In genomic region chr16:12819126-12820117, GRCh38 we compare ENCODE assay signal across 8 cellular contexts. TPM values are rescaled to one million over a fixed set of nuclear protein-coding genes. Genes with fewer than 3 reads are reported as not detected.
DNase-seq lines count a peak whose midpoint lies in the region; ATAC-seq and TF ChIP-seq lines count a peak whose summit lies in the region.

No MANE protein-coding gene starts in this region.

- H3K9ac ChIP-seq in H9 (ENCODE audit: extremely low read depth, insufficient read length, low read length) (no peak overlapping the region), parathyroid adenoma (no peak overlapping the region)

- no peaks in the 10 kb centered on the region for H3K79me2 ChIP-seq in H9 (ENCODE audit: insufficient read depth, low read length)
- no peaks in the 10 kb centered on the region for H3K79me2 ChIP-seq in parathyroid adenoma

- peaks cover 2 to 5% of the 10 kb centered on the region in 2 experiments; a peak in 3 of 4 replicates for H3K4me1 Mint-ChIP-seq in H9
- H3K4me1 Mint-ChIP-seq in activated T-helper 1 cell treated with anti-CD3 and anti-CD28 coated beads, Interleukin-12 subunit alpha, Interleukin-12 subunit beta, Interleukin-2, Interleukin-4 antibody, amounts not matched to agents 30 ng/mL and 10 ng/mL and 1 ng/mL, durations not matched to agents 14 hours and 24 hours and 36 hours (ENCODE audit: low read depth), result peaks cover 12% of the 10 kb centered on the region

- no peaks in the 10 kb centered on the region for H3K36me3 Mint-ChIP-seq in H9 (ENCODE audit: insufficient read depth in 1 of 3, low read depth in 3 of 3)
- H3K36me3 Mint-ChIP-seq in activated T-helper 1 cell treated with anti-CD3 and anti-CD28 coated beads, Interleukin-12 subunit alpha, Interleukin-12 subunit beta, Interleukin-2, Interleukin-4 antibody, amounts not matched to agents 30 ng/mL and 10 ng/mL and 1 ng/mL, durations not matched to agents 14 hours and 24 hours and 36 hours (ENCODE audit: low read depth), result no peaks in the 10 kb centered on the region

- no peak overlapping the region for H3K27ac Mint-ChIP-seq in H9
- H3K27ac Mint-ChIP-seq in activated T-helper 1 cell treated with anti-CD3 and anti-CD28 coated beads, Interleukin-12 subunit alpha, Interleukin-12 subunit beta, Interleukin-2, Interleukin-4 antibody, amounts not matched to agents 30 ng/mL and 10 ng/mL and 1 ng/mL, durations not matched to agents 14 hours and 24 hours and 36 hours, result no peak overlapping the region

- H3K4me1 ChIP-seq in H9 (ENCODE audit: insufficient read depth, low read length) (no peaks in the 10 kb centered on the region; the same call in 1 of the 2 replicates), parathyroid adenoma (no peaks in the 10 kb centered on the region), upper lobe of right lung (peaks cover 6% of the 10 kb centered on the region)

- H3K79me1 ChIP-seq in H9 (ENCODE audit: insufficient read depth, low read depth, low read length, poor library complexity, severe bottlenecking), result no peaks in the 10 kb centered on the region

- H3K4me3 Mint-ChIP-seq in H9, result no peak overlapping the region; a peak in 1 of 5 replicates
- no peak overlapping the region for H3K4me3 Mint-ChIP-seq in activated T-helper 1 cell treated with anti-CD3 and anti-CD28 coated beads, Interleukin-12 subunit alpha, Interleukin-12 subunit beta, Interleukin-2, Interleukin-4 antibody, amounts not matched to agents 30 ng/mL and 10 ng/mL and 1 ng/mL, durations not matched to agents 14 hours and 24 hours and 36 hours

- H3K23me2 ChIP-seq in H9 (ENCODE audit: insufficient read length, low read depth, low read length, poor library complexity, severe bottlenecking), result no peaks in the 10 kb centered on the region

- no peaks in the 10 kb centered on the region for H4K20me1 ChIP-seq in H9 (ENCODE audit: control insufficient read depth, insufficient read depth, insufficient read length)

- H4K8ac ChIP-seq in H9 (replicated peaks; ENCODE audit: insufficient read length, low read depth, low read length), result no peak overlapping the region

- H3K4ac ChIP-seq in H9 (ENCODE audit: low read depth, low read length), result no peak overlapping the region

- H4K91ac ChIP-seq in H9 (ENCODE audit: insufficient read length, low read depth, low read length), result no peak overlapping the region

- no peak overlapping the region for H2BK15ac ChIP-seq in H9 (ENCODE audit: low read depth, low read length)

- H3T11ph ChIP-seq in H9 (ENCODE audit: low read length), result no peak overlapping the region

- peaks cover 2% of the 10 kb centered on the region; the same call in 1 of the 2 replicates for H3K27me3 Mint-ChIP-seq in H9 (ENCODE audit: low read depth)
- peaks cover 6% of the 10 kb centered on the region for H3K27me3 Mint-ChIP-seq in activated T-helper 1 cell treated with anti-CD3 and anti-CD28 coated beads, Interleukin-12 subunit alpha, Interleukin-12 subunit beta, Interleukin-2, Interleukin-4 antibody, amounts not matched to agents 30 ng/mL and 10 ng/mL and 1 ng/mL, durations not matched to agents 14 hours and 24 hours and 36 hours (ENCODE audit: insufficient read depth)

- H3K4me2 ChIP-seq in H9 (ENCODE audit: insufficient read depth, insufficient read length, low read length) (no peak overlapping the region), parathyroid adenoma (ENCODE audit: low read length) (no peak overlapping the region)

- no peak overlapping the region for H3K23ac ChIP-seq in H9 (ENCODE audit: insufficient read length, low read depth, low read length)

- H2BK12ac ChIP-seq in H9 (ENCODE audit: insufficient read length, low read depth, low read length), result no peak overlapping the region

- H3K27ac ChIP-seq in H9 (ENCODE audit: insufficient read length, low read depth, low read length) (no peak overlapping the region), parathyroid adenoma (no peak overlapping the region), upper lobe of right lung (no peak overlapping the region)

- ATAC-seq in upper lobe of right lung, result peak; percentile 96
- ATAC-seq in GM18502 (IDR thresholded peaks at IDR 0.05; ENCODE audit: poor library complexity, unreplicated experiment), result no peak

- H2BK20ac ChIP-seq in H9 (ENCODE audit: low read depth, low read length, poor library complexity, severe bottlenecking), result no peak overlapping the region

- H4K5ac ChIP-seq in H9 (ENCODE audit: insufficient read length, low read depth, low read length), result no peak overlapping the region

- no peak overlapping the region for H2AFZ ChIP-seq in H9 (ENCODE audit: low read length)
- H2AFZ ChIP-seq in parathyroid adenoma, result no peak overlapping the region

- H3K27me3 ChIP-seq in H9 (ENCODE audit: insufficient read depth, low read length), result no peaks in the 10 kb centered on the region
- no peaks in the 10 kb centered on the region for H3K27me3 ChIP-seq in parathyroid adenoma (ENCODE audit: control insufficient read depth, insufficient read depth, low read length)
- H3K27me3 ChIP-seq in upper lobe of right lung, result no peaks in the 10 kb centered on the region

- intact Hi-C loops in activated T-helper 1 cell treated with anti-CD3 and anti-CD28 coated beads, Interleukin-12 subunit alpha, Interleukin-12 subunit beta, Interleukin-2, Interleukin-4 antibody, amounts not matched to agents 30 ng/mL and 10 ng/mL and 1 ng/mL, durations not matched to agents 14 hours and 24 hours and 36 hours (cut with micrococcal nuclease), result loop anchor here (1.0 to 5.0 kb wide), 3 partner anchors 67 to 364 kb away; no protein-coding TSS in a partner anchor
- intact Hi-C loops in upper lobe of right lung (cut with DNase I), result no loop called here

- no peak overlapping the region for H2BK5ac ChIP-seq in H9 (ENCODE audit: insufficient read length, low read length)

- no peak overlapping the region for H3K14ac ChIP-seq in H9 (ENCODE audit: insufficient read depth, low read length)

- H2AK5ac ChIP-seq in H9 (ENCODE audit: insufficient read length, low read length), result no peak overlapping the region

- no peak overlapping the region for H3K18ac ChIP-seq in H9 (ENCODE audit: insufficient read length, low read depth, low read length)

- DNase-seq in AML-193 (lab: John Stamatoyannopoulos, UW), result peak; percentile 31 to 66
- peak; percentile 77 for DNase-seq in H9
- peak; percentile 54 for DNase-seq in RPMI7951 (ENCODE audit: low read depth)
- peak; percentile 64 for DNase-seq in activated T-helper 1 cell treated with anti-CD3 and anti-CD28 coated beads, Interleukin-12 subunit alpha, Interleukin-12 subunit beta, Interleukin-2, Interleukin-4 antibody, amounts not matched to agents 30 ng/mL and 10 ng/mL and 1 ng/mL, durations not matched to agents 14 hours and 24 hours and 36 hours (ENCODE audit: low spot score)
- peak; percentile 45 for DNase-seq in foreskin melanocyte
- peak; percentile 87 for DNase-seq in upper lobe of right lung

- no CpG with 5 or more reads among the region's 18 CpGs for WGBS in H9 (ENCODE audit: extremely low coverage, insufficient read length, low lambda C conversion rate)

- H2BK120ac ChIP-seq in H9 (ENCODE audit: low read depth, low read length, poor library complexity, severe bottlenecking), result no peak overlapping the region

- H3K36me3 ChIP-seq in parathyroid adenoma (ENCODE audit: control insufficient read depth, insufficient read depth, low read length) (no peaks in the 10 kb centered on the region), upper lobe of right lung (no peaks in the 10 kb centered on the region)

- no peak overlapping the region for H3K56ac ChIP-seq in H9 (ENCODE audit: insufficient read length, low read depth, low read length)

- H3K4me3 ChIP-seq in parathyroid adenoma (ENCODE audit: low read depth, low read length) (no peak overlapping the region), upper lobe of right lung (no peak overlapping the region)

- TF ChIP-seq CTCF in H9 (conservative IDR thresholded peaks at IDR 0.05) (peak; percentile 94), parathyroid adenoma (IDR thresholded peaks at IDR 0.05) (peak; percentile 69), upper lobe of right lung (IDR thresholded peaks at IDR 0.05) (peak; percentile 90)

- H3K9me3 Mint-ChIP-seq in H9, result no peaks in the 10 kb centered on the region; a peak in 1 of 5 replicates
- no peaks in the 10 kb centered on the region for H3K9me3 Mint-ChIP-seq in activated T-helper 1 cell treated with anti-CD3 and anti-CD28 coated beads, Interleukin-12 subunit alpha, Interleukin-12 subunit beta, Interleukin-2, Interleukin-4 antibody, amounts not matched to agents 30 ng/mL and 10 ng/mL and 1 ng/mL, durations not matched to agents 14 hours and 24 hours and 36 hours

- H3K9me3 ChIP-seq in H9 (ENCODE audit: control insufficient read depth, low read depth, low read length) (no peaks in the 10 kb centered on the region), parathyroid adenoma (ENCODE audit: control insufficient read depth, low read length) (no peaks in the 10 kb centered on the region), upper lobe of right lung (no peaks in the 10 kb centered on the region)

RNA-seq across cellular contexts. Expression of gene CPPED1, which starts 15.7 kb away (rescaled TPM):
- total RNA-seq in H9 (2021), result 7.9 and 10.8 TPM in 2 replicates
- 16.5 and 16.7 TPM in 2 replicates for total RNA-seq in RPMI7951 (2014; rRNA removed; shearing (Covaris generic))
- total RNA-seq in activated T-helper 1 cell treated with anti-CD3 and anti-CD28 coated beads, Interleukin-12 subunit alpha, Interleukin-12 subunit beta, Interleukin-2, Interleukin-4 antibody, amounts not matched to agents 30 ng/mL and 10 ng/mL and 1 ng/mL, durations not matched to agents 14 hours and 24 hours and 36 hours, result 5.0 and 5.4 TPM in 2 replicates
- 20.1 TPM for total RNA-seq in upper lobe of right lung
